ENCODE assay signal across 9 cellular contexts in genomic region chr3:160450846-160451245, GRCh38. TPM values are rescaled to one million over a fixed set of nuclear protein-coding genes. Genes with fewer than 3 reads are reported as not detected.
A peak's percentile ranks its signal among the peaks of the same experiment; 100 is the strongest.
DNase-seq lines count a peak whose midpoint lies in the region; ATAC-seq and TF ChIP-seq lines count a peak whose summit lies in the region.
"Had no signal": no experiment of that assay in that cellular context is flagged by ENCODE, and none has a peak within 500 bp of the region (broad histone marks: within the 10 kb centered on the region; RNA-seq: fewer than 3 reads in every experiment).

No MANE protein-coding gene starts in this region.

- H3K9me3 ChIP-seq in ascending aorta, result no peaks in the 10 kb centered on the region

- H3K27me3 ChIP-seq in ascending aorta, result no peaks in the 10 kb centered on the region

- intact Hi-C loops in ascending aorta (cut with DNase I), result no loop called here

- no peak overlapping the region for H3K4me3 ChIP-seq in ascending aorta

- ATAC-seq in GM18511 (IDR thresholded peaks at IDR 0.05; ENCODE audit: unreplicated experiment) (no peak), HG03354 (IDR thresholded peaks at IDR 0.05; ENCODE audit: poor library complexity, severe bottlenecking, unreplicated experiment) (no peak)

- no peak; the same call in 1 of the 2 replicates for TF ChIP-seq CTCF in AG09319 (IDR thresholded peaks at IDR 0.05; ENCODE audit: low read depth, low read length)
- TF ChIP-seq CTCF in ascending aorta (IDR thresholded peaks at IDR 0.05), result no peak

- DNase-seq in AG09319 (ENCODE audit: extremely low read depth, low read depth) (peak; percentile 60), HS-27A (ENCODE audit: low read depth) (peak; percentile 69), amniotic stem cell (lab: John Stamatoyannopoulos, UW) (peak; percentile 55), left kidney (ENCODE audit: low read depth, low spot score) (peak; percentile 26), ascending aorta (ENCODE audit: low spot score in 2 of 2) (no peak), AML-193 (lab: John Stamatoyannopoulos, UW) (no peak)
- DNase-seq: NCI-H187 treated with DMSO at 0.1 percent for 48 hours had no signal

- peak overlapping the region in 1 of 2 donors; percentile 6 for H3K27ac ChIP-seq in ascending aorta

- peaks cover 3 to 5% of the 10 kb centered on the region in 2 donors for H3K4me1 ChIP-seq in ascending aorta

- no peaks in the 10 kb centered on the region for H3K36me3 ChIP-seq in ascending aorta

RNA-seq across cellular contexts. Expression of gene TRIM59, which starts 1.3 kb away (rescaled TPM):
- total RNA-seq in ascending aorta, result not detected

RNA-seq across cellular contexts. Expression of gene SMC4, which starts 51.4 kb away (rescaled TPM):
- 5.0 TPM for total RNA-seq in ascending aorta

RNA-seq across cellular contexts. Expression of gene IFT80, which starts 51.8 kb away (rescaled TPM):
- 10.2 TPM for total RNA-seq in ascending aorta

Comparison
In these comparisons a context has a peak if more than half of its experiments do, and no peak if none do; other contexts are left out.
1. DNase-seq: peak in AG09319 (single experiment), HS-27A (single experiment), amniotic stem cell (single experiment) and left kidney (single experiment); none in ascending aorta (0 of 2) and AML-193 (0 of 2).